8 cellular contexts compared by ENCODE assay signal in the genomic region with DNA sequence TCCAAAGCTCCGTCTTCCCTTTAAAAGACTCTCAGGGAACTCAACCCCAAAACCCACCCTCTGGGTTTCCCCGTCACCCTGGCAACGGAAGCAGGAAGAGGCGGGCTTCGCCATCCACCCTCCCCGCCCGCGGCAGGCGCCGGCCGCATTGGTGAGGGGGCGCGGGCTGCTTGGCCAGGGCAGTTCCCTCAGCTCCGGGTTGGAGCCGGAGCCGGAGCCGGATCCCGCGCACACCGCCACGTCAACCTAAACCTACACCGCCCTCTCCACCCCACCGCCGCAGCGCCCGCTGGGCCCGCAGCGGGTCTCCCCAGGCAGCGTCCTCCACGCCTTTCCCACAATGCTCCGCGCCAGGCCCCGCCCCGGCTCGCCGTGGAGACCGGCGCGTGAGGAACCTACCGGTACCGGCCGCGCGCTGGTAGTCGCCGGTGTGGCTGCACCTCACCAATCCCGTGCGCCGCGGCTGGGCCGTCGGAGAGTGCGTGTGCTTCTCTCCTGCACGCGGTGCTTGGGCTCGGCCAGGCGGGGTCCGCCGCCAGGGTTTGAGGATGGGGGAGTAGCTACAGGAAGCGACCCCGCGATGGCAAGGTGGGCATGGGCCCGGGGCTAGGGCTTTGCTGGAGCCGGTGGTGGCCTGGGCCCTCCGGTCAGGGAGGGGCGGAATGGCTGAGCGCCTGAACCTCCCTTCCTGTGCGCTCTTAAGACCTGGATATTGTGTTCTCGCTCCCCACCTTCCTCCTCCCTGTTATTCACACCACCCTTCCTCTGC. TPM values are rescaled to one million over a fixed set of nuclear protein-coding genes. Genes with fewer than 3 reads are reported as not detected.
A peak's percentile ranks its signal among the peaks of the same experiment; 100 is the strongest.
DNase-seq lines count a peak whose midpoint lies in the region; ATAC-seq and TF ChIP-seq lines count a peak whose summit lies in the region.

A gene with protein sequence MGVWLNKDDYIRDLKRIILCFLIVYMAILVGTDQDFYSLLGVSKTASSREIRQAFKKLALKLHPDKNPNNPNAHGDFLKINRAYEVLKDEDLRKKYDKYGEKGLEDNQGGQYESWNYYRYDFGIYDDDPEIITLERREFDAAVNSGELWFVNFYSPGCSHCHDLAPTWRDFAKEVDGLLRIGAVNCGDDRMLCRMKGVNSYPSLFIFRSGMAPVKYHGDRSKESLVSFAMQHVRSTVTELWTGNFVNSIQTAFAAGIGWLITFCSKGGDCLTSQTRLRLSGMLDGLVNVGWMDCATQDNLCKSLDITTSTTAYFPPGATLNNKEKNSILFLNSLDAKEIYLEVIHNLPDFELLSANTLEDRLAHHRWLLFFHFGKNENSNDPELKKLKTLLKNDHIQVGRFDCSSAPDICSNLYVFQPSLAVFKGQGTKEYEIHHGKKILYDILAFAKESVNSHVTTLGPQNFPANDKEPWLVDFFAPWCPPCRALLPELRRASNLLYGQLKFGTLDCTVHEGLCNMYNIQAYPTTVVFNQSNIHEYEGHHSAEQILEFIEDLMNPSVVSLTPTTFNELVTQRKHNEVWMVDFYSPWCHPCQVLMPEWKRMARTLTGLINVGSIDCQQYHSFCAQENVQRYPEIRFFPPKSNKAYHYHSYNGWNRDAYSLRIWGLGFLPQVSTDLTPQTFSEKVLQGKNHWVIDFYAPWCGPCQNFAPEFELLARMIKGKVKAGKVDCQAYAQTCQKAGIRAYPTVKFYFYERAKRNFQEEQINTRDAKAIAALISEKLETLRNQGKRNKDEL (plus strand): TSS at position 362 of the 769 bp plus-strand sequence. CDS start 1,830 bp downstream, outside the sequence.

- peak; percentile 91 for ATAC-seq in HG02610 (IDR thresholded peaks at IDR 0.05; ENCODE audit: unreplicated experiment)
- peak; percentile 89 to 99 (median 97) for ATAC-seq in heart left ventricle
- ATAC-seq in upper lobe of left lung (ENCODE audit: low FRiP score in 2 of 2): peak; percentile 96 to 98

- H3K27ac ChIP-seq in adipose tissue (ENCODE audit: low read depth, low read length): no peak within 1 kb of the TSS
- H3K27ac ChIP-seq in heart left ventricle: peak within 1 kb of the TSS; percentile 51 to 92 (median 88)
- H3K27ac ChIP-seq in upper lobe of left lung: peak within 1 kb of the TSS; percentile 81 to 90 (median 86)

- H3K27me3 ChIP-seq in heart left ventricle (no peaks in the 10 kb centered on the region), upper lobe of left lung (no peaks in the 10 kb centered on the region)

- H3K4me1 ChIP-seq in heart left ventricle: peaks cover 0 to 46% (median 25%) of the 10 kb centered on the region in 12 donors
- H3K4me1 ChIP-seq in upper lobe of left lung: peaks cover 8 to 29% (median 21%) of the 10 kb centered on the region in 4 donors

- TF ChIP-seq CTCF in GM12864 (IDR thresholded peaks at IDR 0.05; ENCODE audit: low read depth, low read length, missing control alignments) (no peak), heart left ventricle (IDR thresholded peaks at IDR 0.05) (no peak), upper lobe of left lung (IDR thresholded peaks at IDR 0.05) (peak in 1 of 6 experiments; percentile 11)

- 0 to 1% (median 1%) methylated on average over 63 to 69 of the region's 69 CpGs for WGBS in adipose tissue, 3 donors
- 0 to 1% (median 1%) methylated on average over 50 to 69 of the region's 69 CpGs for whole genome bisulfite sequencing in heart left ventricle, 4 donors
- 0 to 1% methylated on average over 17 to 36 of the region's 69 CpGs for WGBS in upper lobe of left lung, 2 donors

- H3K4me3 ChIP-seq in GM12864 (ENCODE audit: low read depth, low read length) (peak within 1 kb of the TSS; percentile 87), heart left ventricle (peak within 1 kb of the TSS; percentile 71 to 98 (median 94)), upper lobe of left lung (peak within 1 kb of the TSS; percentile 75 to 99 (median 84))

- DNase-seq in GM12864 (ENCODE audit: low read depth) (peak; percentile 47), NCI-H1092 (lab: John Stamatoyannopoulos, UW) (peak; percentile 85), SW 1271 (lab: John Stamatoyannopoulos, UW) (peak; percentile 72 to 81), heart left ventricle (peak; percentile 90 to 94 (median 92)), posterior cingulate gyrus (peak; percentile 81 to 98 (median 88)), upper lobe of left lung (peak; percentile 90 to 99)

- H3K36me3 ChIP-seq in heart left ventricle: peaks cover 0 to 20% (median 14%) of the 10 kb centered on the region in 9 donors
- peaks cover 0 to 13% (median 1%) of the 10 kb centered on the region in 4 donors for H3K36me3 ChIP-seq in upper lobe of left lung

- intact Hi-C loops in heart left ventricle (cut with DNase I) (no loop called here), posterior cingulate gyrus (cut with DNase I) (loop anchor here (5.0 kb wide), 1 partner anchor 361 kb away; a partner anchor contains a TSS)

- H3K9me3 ChIP-seq in heart left ventricle (no peaks in the 10 kb centered on the region), upper lobe of left lung (no peaks in the 10 kb centered on the region)

- no peak for TF ChIP-seq EP300 in upper lobe of left lung (IDR thresholded peaks at IDR 0.05)

- TF ChIP-seq POLR2A in heart left ventricle (IDR thresholded peaks at IDR 0.05) (peak in 1 of 2 donors; percentile 77), upper lobe of left lung (IDR thresholded peaks at IDR 0.05) (peak in 2 of 4 donors; percentile 55 to 79)

RNA-seq across cellular contexts. Expression of the gene that starts here (rescaled TPM):
- polyA plus RNA-seq in adipose tissue (10 to 100 TPM; 16.1 to 21.7 (median 18.5) TPM), heart left ventricle (10 to 100 TPM in 1 of 2 donors, 1 to 10 TPM in 1; 9.8 to 27.3 TPM)
- total RNA-seq in heart left ventricle (10 to 100 TPM; 32.2 to 73.5 (median 50.5) TPM), upper lobe of left lung (10 to 100 TPM; 13.7 to 94.6 (median 57.9) TPM)
